ENCODE assay signal across 7 cellular contexts in genomic region chr16:21365541-21365940, GRCh38.
A peak's percentile ranks its signal among the peaks of the same experiment; 100 is the strongest.
DNase-seq lines count a peak whose midpoint lies in the region; ATAC-seq, FAIRE-seq and TF ChIP-seq lines count a peak whose summit lies in the region.
"Not testable (repeated sequence)": the region's sequence is repeated elsewhere in the genome, so short reads cannot be mapped to it uniquely, and the experiment has no call there.

No MANE protein-coding gene starts in this region.

- peak overlapping the region in 4 of 6 donors; percentile 81 to 96 (median 85) for H3K27ac Mint-ChIP-seq in naive B cell

- H3K27me3 ChIP-seq in SU-DHL-6 (ENCODE audit: low read length) = not testable (repeated sequence)

- peak overlapping the region; percentile 38 for H3K4me2 ChIP-seq in SU-DHL-6 (ENCODE audit: low read depth, low read length, poor library complexity, severe bottlenecking)

- not testable (repeated sequence) for H3K27me3 Mint-ChIP-seq in naive B cell

- H3K79me2 ChIP-seq in SU-DHL-6 (ENCODE audit: insufficient read depth, low read length) = not testable (repeated sequence)

- H3K9me3 Mint-ChIP-seq in naive B cell = not testable (repeated sequence)

- not testable (repeated sequence) for H2AFZ ChIP-seq in SU-DHL-6 (ENCODE audit: low read depth, low read length, severe bottlenecking)

- peak overlapping the region in 7 of 8 donors; percentile 30 to 80 (median 46) for H3K4me3 Mint-ChIP-seq in naive B cell

- H3K27ac ChIP-seq in SU-DHL-6 (ENCODE audit: low read depth, low read length) = peak overlapping the region; percentile 64

- FAIRE-seq in GM18507 (lab: Jason Lieb, UNC) = peak; percentile 39

- H3K36me3 ChIP-seq in SU-DHL-6 (ENCODE audit: low read length) = not testable (repeated sequence)

- not testable (repeated sequence) for TF ChIP-seq CTCF in SU-DHL-6 (IDR thresholded peaks at IDR 0.05; ENCODE audit: insufficient read depth, low read length, poor library complexity, severe bottlenecking)

- H3F3A ChIP-seq in SU-DHL-6 (ENCODE audit: insufficient read depth) = peaks cover 35% of the 10 kb centered on the region

- not testable (repeated sequence) for H3K4me3 ChIP-seq in SU-DHL-6 (ENCODE audit: insufficient read depth, low read length, poor library complexity, severe bottlenecking)

- ATAC-seq in GM19395 (IDR thresholded peaks at IDR 0.05; ENCODE audit: unreplicated experiment) (peak; percentile 51), HG02610 (IDR thresholded peaks at IDR 0.05; ENCODE audit: unreplicated experiment) (peak; percentile 24), HG03097 (IDR thresholded peaks at IDR 0.05; ENCODE audit: low FRiP score, unreplicated experiment) (peak; percentile 32), HG03460 (IDR thresholded peaks at IDR 0.05; ENCODE audit: unreplicated experiment) (peak; percentile 32)
- ATAC-seq in naive B cell (ENCODE audit: low read depth in 2 of 2) = not testable (repeated sequence)

- H3K36me3 Mint-ChIP-seq in naive B cell = not testable (repeated sequence)

- not testable (repeated sequence) for DNase-seq in GM18507 (ENCODE audit: extremely low spot score, insufficient read length, low read depth); naive B cell

- H3K9me3 ChIP-seq in SU-DHL-6 (ENCODE audit: insufficient read depth, low read length) = not testable (repeated sequence)

- H3K9me2 ChIP-seq in SU-DHL-6 (replicated peaks; ENCODE audit: insufficient read depth, low read length) = not testable (repeated sequence)

- H4K20me1 ChIP-seq in SU-DHL-6 (ENCODE audit: low read depth, low read length) = not testable (repeated sequence)

- not testable (repeated sequence) for H3K9ac ChIP-seq in SU-DHL-6 (ENCODE audit: low read length)

- H3K4me1 Mint-ChIP-seq in naive B cell = peaks cover 34 to 78% (median 51%) of the 10 kb centered on the region in 3 donors
